ENCODE assay signal across 8 cellular contexts in the genomic region with DNA sequence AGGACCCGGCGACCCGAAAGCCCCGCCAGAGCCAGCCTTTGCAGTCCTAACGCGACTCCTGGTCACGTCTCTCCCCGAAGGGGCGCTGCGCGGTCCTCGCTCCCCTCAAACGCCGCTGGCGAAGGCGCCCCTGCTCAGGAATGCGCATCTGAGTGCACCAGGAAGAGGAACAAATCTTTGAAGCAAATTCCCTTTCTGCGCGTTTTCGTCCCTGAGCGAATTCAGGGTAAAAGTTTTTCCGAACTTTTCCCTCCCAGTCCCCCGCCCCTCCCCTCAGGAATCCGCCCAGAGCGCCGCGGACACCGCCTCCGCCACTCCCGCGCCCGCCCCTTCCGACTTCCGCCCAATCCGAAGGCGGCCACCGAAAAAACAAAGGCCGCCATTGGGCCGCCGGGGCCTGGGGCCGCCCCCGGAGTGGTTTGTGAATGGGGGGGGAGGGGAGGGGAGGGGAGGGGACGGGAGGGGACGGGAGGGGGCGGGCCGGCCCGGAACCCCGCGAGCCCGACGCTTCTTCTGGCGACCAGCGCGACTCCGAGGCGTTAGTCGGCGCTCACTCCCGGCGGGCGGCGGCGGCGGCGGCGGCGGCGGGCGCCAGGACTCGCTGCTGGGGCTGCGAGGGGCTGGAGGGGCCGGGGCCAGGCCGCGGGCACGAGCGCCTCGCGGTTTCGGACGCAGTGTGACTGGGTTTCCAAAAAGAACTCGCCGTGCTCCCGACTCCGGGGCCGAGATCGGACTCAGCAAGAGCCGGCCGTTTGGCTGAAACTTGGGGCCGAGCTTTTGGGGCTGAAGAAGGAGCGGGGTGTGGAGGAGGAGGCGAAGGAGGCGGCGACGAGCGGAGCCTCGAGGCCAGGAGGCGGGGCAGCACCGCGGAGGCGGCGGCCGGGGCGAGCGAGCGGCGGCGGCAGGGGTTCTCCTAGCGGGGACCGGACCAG. TPM values are rescaled to one million over a fixed set of nuclear protein-coding genes. Genes with fewer than 3 reads are reported as not detected.
DNase-seq lines count a peak whose midpoint lies in the region; TF ChIP-seq lines count a peak whose summit lies in the region.

TSS of gene FZD7 (plus strand) at position 539 of the 932 bp plus-strand sequence. CDS start 793 bp downstream, outside the sequence.

- H3K27ac ChIP-seq in H9 (ENCODE audit: insufficient read length, low read depth, low read length) (peak within 1 kb of the TSS; percentile 89), left ventricle myocardium inferior (replicated peaks) (peak within 1 kb of the TSS; percentile 98), prostate gland (peak within 1 kb of the TSS; percentile 95 to 96)

- peak within 1 kb of the TSS; percentile 79 for H2BK120ac ChIP-seq in H9 (ENCODE audit: low read depth, low read length, poor library complexity, severe bottlenecking)

- H3K9ac ChIP-seq in H9 (ENCODE audit: extremely low read depth, insufficient read length, low read length), result peak within 1 kb of the TSS; percentile 98

- H3K56ac ChIP-seq in H9 (ENCODE audit: insufficient read length, low read depth, low read length), result peak within 1 kb of the TSS; percentile 45

- no peak within 1 kb of the TSS for H2AFZ ChIP-seq in H9 (ENCODE audit: low read length)

- no peak within 1 kb of the TSS for H2AK5ac ChIP-seq in H9 (ENCODE audit: insufficient read length, low read length)

- DNase-seq in GM04504 (ENCODE audit: low read depth), result peak; percentile 89
- DNase-seq in H9, result peak; percentile 94
- peak; percentile 93 for DNase-seq in MG63
- peak; percentile 70 to 90 (median 79) for DNase-seq in T-helper 1 cell
- peak in 55 of 56 donors; percentile 15 to 85 (median 69) for DNase-seq in amygdala (lab: John Stamatoyannopoulos, UW)
- DNase-seq in left ventricle myocardium inferior, result peak; percentile 94
- DNase-seq in prostate gland (ENCODE audit: low spot score), result peak; percentile 94
- DNase-seq in ureter (ENCODE audit: low spot score), result peak; percentile 97

- no peak within 1 kb of the TSS for H2BK20ac ChIP-seq in H9 (ENCODE audit: low read depth, low read length, poor library complexity, severe bottlenecking)

- peak within 1 kb of the TSS; percentile 99 to 100 (median 100) for H3K27ac Mint-ChIP-seq in H9

- H3K27me3 Mint-ChIP-seq in H9 (ENCODE audit: low read depth), result no peaks in the 10 kb centered on the region; the same call in 1 of the 2 replicates

- peak within 1 kb of the TSS; percentile 96 for H3K18ac ChIP-seq in H9 (ENCODE audit: insufficient read length, low read depth, low read length)

- H3K79me2 ChIP-seq in H9 (ENCODE audit: insufficient read depth, low read length), result peaks cover 39% of the 10 kb centered on the region; the same call in 1 of the 2 replicates

- no peak within 1 kb of the TSS for H3K23ac ChIP-seq in H9 (ENCODE audit: insufficient read length, low read depth, low read length)

- H4K5ac ChIP-seq in H9 (ENCODE audit: insufficient read length, low read depth, low read length), result peak within 1 kb of the TSS; percentile 43

- peak within 1 kb of the TSS in 1 of 2 experiments; percentile 99; a peak in 4 of 5 replicates for H3K4me3 Mint-ChIP-seq in H9

- H3K23me2 ChIP-seq in H9 (ENCODE audit: insufficient read length, low read depth, low read length, poor library complexity, severe bottlenecking), result peaks cover 16% of the 10 kb centered on the region

- TF ChIP-seq POLR2A in prostate gland (IDR thresholded peaks at IDR 0.05), result peak; percentile 54

- WGBS in H9 (ENCODE audit: extremely low coverage, insufficient read length, low lambda C conversion rate), result no CpG with 5 or more reads among the region's 109 CpGs
- under 1% methylated on average over 105 of the region's 109 CpGs for WGBS in prostate gland

- intact Hi-C loops in left ventricle myocardium inferior (cut with micrococcal nuclease), result no loop called here
- intact Hi-C loops in prostate gland (cut with DNase I), result loop anchor here (2.0 to 5.0 kb wide), 3 partner anchors 173 to 251 kb away; partner anchors contain the start of gene ALS2

- peaks cover 0 to 4% of the 10 kb centered on the region in 2 experiments; a peak in 2 of 5 replicates for H3K9me3 Mint-ChIP-seq in H9

- peak within 1 kb of the TSS; percentile 62; the same call in 1 of the 2 replicates for H3K4ac ChIP-seq in H9 (ENCODE audit: low read depth, low read length)

- H3K9me3 ChIP-seq in H9 (ENCODE audit: control insufficient read depth, low read depth, low read length), result no peaks in the 10 kb centered on the region
- H3K9me3 ChIP-seq in MG63, result no peaks in the 10 kb centered on the region
- H3K9me3 ChIP-seq in left ventricle myocardium inferior (replicated peaks), result no peaks in the 10 kb centered on the region
- H3K9me3 ChIP-seq in prostate gland, result no peaks in the 10 kb centered on the region

- H3K4me2 ChIP-seq in H9 (ENCODE audit: insufficient read depth, insufficient read length, low read length), result peak within 1 kb of the TSS; percentile 83

- H3K4me1 Mint-ChIP-seq in H9, result peaks cover 37 to 38% of the 10 kb centered on the region in 2 experiments

- H3K27me3 ChIP-seq in H9 (ENCODE audit: insufficient read depth, low read length), result no peaks in the 10 kb centered on the region
- no peaks in the 10 kb centered on the region for H3K27me3 ChIP-seq in MG63
- peaks cover 49% of the 10 kb centered on the region for H3K27me3 ChIP-seq in left ventricle myocardium inferior (ENCODE audit: low read depth)
- H3K27me3 ChIP-seq in prostate gland (replicated peaks; ENCODE audit: insufficient read depth), result no peaks in the 10 kb centered on the region

- H3T11ph ChIP-seq in H9 (ENCODE audit: low read length), result no peak within 1 kb of the TSS

- H2BK15ac ChIP-seq in H9 (ENCODE audit: low read depth, low read length), result no peak within 1 kb of the TSS

- H3K36me3 Mint-ChIP-seq in H9 (ENCODE audit: insufficient read depth in 1 of 3, low read depth in 3 of 3), result peaks cover 0 to 12% (median 8%) of the 10 kb centered on the region in 3 experiments; a peak in 5 of 7 replicates

- peak within 1 kb of the TSS; percentile 97 for H3K14ac ChIP-seq in H9 (ENCODE audit: insufficient read depth, low read length)

- no peaks in the 10 kb centered on the region for H3K79me1 ChIP-seq in H9 (ENCODE audit: insufficient read depth, low read depth, low read length, poor library complexity, severe bottlenecking)

- peak within 1 kb of the TSS; percentile 84 for H2BK5ac ChIP-seq in H9 (ENCODE audit: insufficient read length, low read length)

- H2BK12ac ChIP-seq in H9 (ENCODE audit: insufficient read length, low read depth, low read length), result peak within 1 kb of the TSS; percentile 38

- peak within 1 kb of the TSS; percentile 86 for H4K91ac ChIP-seq in H9 (ENCODE audit: insufficient read length, low read depth, low read length)

- H4K8ac ChIP-seq in H9 (replicated peaks; ENCODE audit: insufficient read length, low read depth, low read length), result no peak within 1 kb of the TSS

- peak; percentile 43; the same call in 2 of the 3 replicates for TF ChIP-seq CTCF in H9 (conservative IDR thresholded peaks at IDR 0.05)
- TF ChIP-seq CTCF in left ventricle myocardium inferior (IDR thresholded peaks at IDR 0.05; ENCODE audit: borderline replicate concordance), result peak; percentile 24
- no peak for TF ChIP-seq CTCF in prostate gland (IDR thresholded peaks at IDR 0.05)

- H3K36me3 ChIP-seq in MG63, result no peaks in the 10 kb centered on the region
- H3K36me3 ChIP-seq in left ventricle myocardium inferior, result no peaks in the 10 kb centered on the region
- H3K36me3 ChIP-seq in prostate gland, result no peaks in the 10 kb centered on the region

- no peaks in the 10 kb centered on the region for H4K20me1 ChIP-seq in H9 (ENCODE audit: control insufficient read depth, insufficient read depth, insufficient read length)

- peaks cover 5% of the 10 kb centered on the region for H3K4me1 ChIP-seq in H9 (ENCODE audit: insufficient read depth, low read length)
- peaks cover 63% of the 10 kb centered on the region for H3K4me1 ChIP-seq in left ventricle myocardium inferior
- no peaks in the 10 kb centered on the region for H3K4me1 ChIP-seq in prostate gland (replicated peaks)

- H3K4me3 ChIP-seq in MG63 (peak within 1 kb of the TSS; percentile 82), left ventricle myocardium inferior (peak within 1 kb of the TSS; percentile 87), prostate gland (peak within 1 kb of the TSS; percentile 63 to 77)

RNA-seq across cellular contexts. Expression of gene FZD7, which starts in this region (rescaled TPM):
- total RNA-seq in H9 (2021) (302 and 309 TPM in 2 replicates), left ventricle myocardium inferior (35.2 TPM), prostate gland (10 to 100 TPM; 16.1 to 26.1 TPM), ureter (24.2 TPM)
- 15.6 and 23.6 TPM in 2 replicates for total RNA-seq in MG63 (2014; rRNA removed; shearing (Covaris generic); ENCODE audit: low replicate concordance)

Comparison
In these comparisons a context has a peak if more than half of its experiments do, and no peak if none do; other contexts are left out.
1. Peak in every context shown above with its lines: DNase-seq, H3K4me3 ChIP-seq and H3K27ac ChIP-seq.
2. CTCF ChIP-seq: peak in H9 (single experiment) and left ventricle myocardium inferior (single experiment); none in prostate gland (0 of 4).